Comparison of ENCODE assay signal across 8 cellular contexts in genomic region chr6:7541175-7542064, GRCh38. TPM values are rescaled to one million over a fixed set of nuclear protein-coding genes. Genes with fewer than 3 reads are reported as not detected.
DNase-seq lines count a peak whose midpoint lies in the region; ATAC-seq and TF ChIP-seq lines count a peak whose summit lies in the region.

Gene DSP (plus strand): TSS chr6:7541671. CDS start chr6:7541916, 245 bp downstream.

- peaks cover 0 to 4% (median 0%) of the 10 kb centered on the region in 5 donors for H3K36me3 Mint-ChIP-seq in naive thymus-derived CD4-positive, alpha-beta T cell

- peak; percentile 24 to 43 for DNase-seq in activated CD4-positive, alpha-beta T cell treated with anti-CD3 and anti-CD28 coated beads, Interleukin-2, amount 50 U/mL, for 48 hours
- no peak for DNase-seq in esophagus squamous epithelium (lab: John Stamatoyannopoulos, UW)
- DNase-seq in naive thymus-derived CD4-positive, alpha-beta T cell: peak in 5 of 9 donors; percentile 2 to 48 (median 5)
- peak; percentile 65 for DNase-seq in ureter (ENCODE audit: low spot score)
- DNase-seq in cerebellum (ENCODE audit: low spot score): no peak

- no peaks in the 10 kb centered on the region for H3K9me2 ChIP-seq in DOHH2 (replicated peaks; ENCODE audit: control insufficient read depth, low read length)

- H3K4me1 ChIP-seq in DOHH2 (ENCODE audit: control insufficient read depth, low read length) (no peaks in the 10 kb centered on the region), esophagus squamous epithelium (peaks cover 8 to 26% (median 8%) of the 10 kb centered on the region in 3 donors)
- H3K4me1 ChIP-seq in naive thymus-derived CD4-positive, alpha-beta T cell (ENCODE audit: control insufficient read depth in 2 of 2, insufficient read depth in 2 of 2, low read length in 2 of 2): no peaks in the 10 kb centered on the region

- peak within 1 kb of the TSS; percentile 14; the same call in 1 of the 2 replicates for H3K4me2 ChIP-seq in DOHH2 (ENCODE audit: low read length)

- no peaks in the 10 kb centered on the region for H3F3A ChIP-seq in DOHH2 (ENCODE audit: control insufficient read depth, insufficient read depth)

- no peak within 1 kb of the TSS for H3K4me3 ChIP-seq in DOHH2 (ENCODE audit: low read length)
- peak within 1 kb of the TSS; percentile 68 to 82 (median 72) for H3K4me3 ChIP-seq in esophagus squamous epithelium
- peak within 1 kb of the TSS; percentile 41 for H3K4me3 ChIP-seq in naive thymus-derived CD4-positive, alpha-beta T cell (ENCODE audit: low read length)

- peak within 1 kb of the TSS; percentile 69 to 89 (median 78) for H3K4me3 Mint-ChIP-seq in naive thymus-derived CD4-positive, alpha-beta T cell

- 0 out of 2 replicates have a peak, but pooled peaks have one; percentile 25 for TF ChIP-seq EP300 in Ishikawa (IDR thresholded peaks at IDR 0.05; ENCODE audit: borderline replicate concordance)

- 0% methylated on average over 8 to 13 of the region's 105 CpGs for WGBS in esophagus squamous epithelium, 2 donors

- peak in 3 of 4 donors; percentile 54 to 89 (median 88) for TF ChIP-seq POLR2A in esophagus squamous epithelium (IDR thresholded peaks at IDR 0.05)

- peaks cover 65% of the 10 kb centered on the region for H3K27me3 ChIP-seq in DOHH2 (ENCODE audit: control insufficient read depth, low read length)
- H3K27me3 ChIP-seq in esophagus squamous epithelium: peaks cover 0 to 77% (median 0%) of the 10 kb centered on the region in 4 donors
- peaks cover 10 to 27% of the 10 kb centered on the region in 2 donors for H3K27me3 ChIP-seq in naive thymus-derived CD4-positive, alpha-beta T cell (ENCODE audit: control insufficient read depth in 2 of 2, insufficient read depth in 2 of 2, low read length in 2 of 2)

- H3K27ac ChIP-seq in DOHH2 (ENCODE audit: low read depth, low read length) (no peak within 1 kb of the TSS), esophagus squamous epithelium (peak within 1 kb of the TSS; percentile 92 to 100 (median 97))
- no peak within 1 kb of the TSS for H3K27ac ChIP-seq in naive thymus-derived CD4-positive, alpha-beta T cell (ENCODE audit: low read depth, low read length)

- no peak for TF ChIP-seq RAD21 in Ishikawa (IDR thresholded peaks at IDR 0.05; ENCODE audit: low read depth)

- intact Hi-C loops in esophagus squamous epithelium (cut with DNase I): no loop called here
- intact Hi-C loops in naive thymus-derived CD4-positive, alpha-beta T cell (cut with micrococcal nuclease): loop anchor here in 1 of 2 donors (10.0 kb wide), 1 partner anchor 1537 kb away; the partner anchor contains the start of gene NRN1

- H3K4me1 Mint-ChIP-seq in naive thymus-derived CD4-positive, alpha-beta T cell: peaks cover 5 to 19% (median 9%) of the 10 kb centered on the region in 7 donors

- peaks cover 67 to 82% (median 76%) of the 10 kb centered on the region in 5 donors for H3K27me3 Mint-ChIP-seq in naive thymus-derived CD4-positive, alpha-beta T cell

- no peak within 1 kb of the TSS for H3K27ac Mint-ChIP-seq in naive thymus-derived CD4-positive, alpha-beta T cell

- POLR2A ChIA-PET in naive thymus-derived CD4-positive, alpha-beta T cell (lab: Charles Lee): no interaction called here

- no peaks in the 10 kb centered on the region for H4K20me1 ChIP-seq in DOHH2 (ENCODE audit: control insufficient read depth, insufficient read depth, low read depth, low read length)

- ATAC-seq in naive thymus-derived CD4-positive, alpha-beta T cell: peak; percentile 40
- ATAC-seq in HG03196 (IDR thresholded peaks at IDR 0.05; ENCODE audit: unreplicated experiment): no peak

- H3K9me3 ChIP-seq in DOHH2 (ENCODE audit: control insufficient read depth, insufficient read depth, low read length) (no peaks in the 10 kb centered on the region), esophagus squamous epithelium (no peaks in the 10 kb centered on the region)
- H3K9me3 ChIP-seq in naive thymus-derived CD4-positive, alpha-beta T cell (ENCODE audit: control insufficient read depth in 2 of 3, low read length in 3 of 3): no peaks in the 10 kb centered on the region

- H3K9me3 Mint-ChIP-seq in naive thymus-derived CD4-positive, alpha-beta T cell: peaks cover 0 to 2% (median 0%) of the 10 kb centered on the region in 11 donors

- CTCF ChIA-PET in naive thymus-derived CD4-positive, alpha-beta T cell (lab: Charles Lee): no interaction called here

- H3K36me3 ChIP-seq in DOHH2 (ENCODE audit: control insufficient read depth, low read length): no peaks in the 10 kb centered on the region
- peaks cover 0 to 6% (median 0%) of the 10 kb centered on the region in 3 donors for H3K36me3 ChIP-seq in esophagus squamous epithelium
- H3K36me3 ChIP-seq in naive thymus-derived CD4-positive, alpha-beta T cell (ENCODE audit: control insufficient read depth in 2 of 3, insufficient read depth in 3 of 3, low read length in 3 of 3): no peaks in the 10 kb centered on the region

- H3K79me2 ChIP-seq in DOHH2 (ENCODE audit: control insufficient read depth, low read length): no peaks in the 10 kb centered on the region

- TF ChIP-seq CTCF in DOHH2 (IDR thresholded peaks at IDR 0.05; ENCODE audit: low read depth, low read length, poor library complexity, severe bottlenecking) (no peak), esophagus squamous epithelium (IDR thresholded peaks at IDR 0.05) (no peak)

TF ChIP-seq in Ishikawa, 13 proteins besides CTCF, POLR2A, EP300 and RAD21:
- peak; percentile 3; the same call in 1 of the 2 replicates for TF ChIP-seq EGR1 (IDR thresholded peaks at IDR 0.05)
- peak; percentile 63; the same call in 1 of the 2 replicates for TF ChIP-seq TCF12 (IDR thresholded peaks at IDR 0.05; ENCODE audit: low read depth)
- no peak for TF ChIP-seq CREB1 (IDR thresholded peaks at IDR 0.05; ENCODE audit: low read depth)
- TF ChIP-seq REST (IDR thresholded peaks at IDR 0.05; ENCODE audit: low read depth): no peak
- peak; percentile 65 for TF ChIP-seq TAF1 (IDR thresholded peaks at IDR 0.05; ENCODE audit: low read depth)
- peak; percentile 52; the same call in 1 of the 2 replicates for TF ChIP-seq ZBTB7A (IDR thresholded peaks at IDR 0.05; ENCODE audit: low read depth)
- TF ChIP-seq, protein P1, sequence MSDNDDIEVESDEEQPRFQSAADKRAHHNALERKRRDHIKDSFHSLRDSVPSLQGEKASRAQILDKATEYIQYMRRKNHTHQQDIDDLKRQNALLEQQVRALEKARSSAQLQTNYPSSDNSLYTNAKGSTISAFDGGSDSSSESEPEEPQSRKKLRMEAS (IDR thresholded peaks at IDR 0.05): no peak; the same call in 1 of the 2 replicates
- no peak for TF ChIP-seq YY1 (IDR thresholded peaks at IDR 0.05; ENCODE audit: low read depth)
- TF ChIP-seq CEBPB (IDR thresholded peaks at IDR 0.05): no peak
- TF ChIP-seq, protein P2, sequence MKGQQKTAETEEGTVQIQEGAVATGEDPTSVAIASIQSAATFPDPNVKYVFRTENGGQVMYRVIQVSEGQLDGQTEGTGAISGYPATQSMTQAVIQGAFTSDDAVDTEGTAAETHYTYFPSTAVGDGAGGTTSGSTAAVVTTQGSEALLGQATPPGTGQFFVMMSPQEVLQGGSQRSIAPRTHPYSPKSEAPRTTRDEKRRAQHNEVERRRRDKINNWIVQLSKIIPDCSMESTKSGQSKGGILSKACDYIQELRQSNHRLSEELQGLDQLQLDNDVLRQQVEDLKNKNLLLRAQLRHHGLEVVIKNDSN (IDR thresholded peaks at IDR 0.05): no peak
- peak; percentile 40; the same call in 1 of the 2 replicates for TF ChIP-seq TEAD4 (IDR thresholded peaks at IDR 0.05)
- TF ChIP-seq NFIC (IDR thresholded peaks at IDR 0.05): no peak

RNA-seq across cellular contexts. Expression of gene DSP, which starts in this region (rescaled TPM):
- total RNA-seq in esophagus squamous epithelium (1,000 to 10,000 TPM in 3 of 4 donors, 100 to 1,000 TPM in 1; 712 to 1,491 (median 1,163) TPM), ureter (67.6 TPM), cerebellum (9.9 TPM)
- total RNA-seq in naive thymus-derived CD4-positive, alpha-beta T cell: under 1 TPM in 1 of 5 experiments, not detected in 4; 0.02 TPM
- under 1 TPM in 1 of 2 donors, not detected in 1; 0.02 TPM for polyA plus RNA-seq in naive thymus-derived CD4-positive, alpha-beta T cell

Comparison
In these comparisons a context has a peak if more than half of its experiments do, and no peak if none do; other contexts are left out.
1. RNA of gene DSP (total RNA-seq): 712 to 1,491 TPM in esophagus squamous epithelium, 67.6 TPM in ureter (single experiment) and 9.9 TPM in cerebellum (single experiment); 0.02 TPM in naive thymus-derived CD4-positive, alpha-beta T cell; every median in the first group is over 10 times any median in the second.
2. RNA of gene DSP (total RNA-seq): 712 to 1,491 TPM in esophagus squamous epithelium; 67.6 TPM in ureter (single experiment) and 9.9 TPM in cerebellum (single experiment); every median in the first group is over 10 times any median in the second.
3. Peak in DNase-seq, ATAC-seq and H3K4me3 ChIP-seq in naive thymus-derived CD4-positive, alpha-beta T cell; RNA of the gene not detected or under 1 TPM.
4. H3K27ac ChIP-seq: peak in esophagus squamous epithelium (4 of 4); none in DOHH2 (single experiment) and naive thymus-derived CD4-positive, alpha-beta T cell (single experiment).
5. DNase-seq: peak in activated CD4-positive, alpha-beta T cell treated with anti-CD3 and anti-CD28 coated beads, Interleukin-2, amount 50 U/mL, for 48 hours (2 of 2) and ureter (single experiment); none in esophagus squamous epithelium (single experiment) and cerebellum (single experiment).